In the genomic region with DNA sequence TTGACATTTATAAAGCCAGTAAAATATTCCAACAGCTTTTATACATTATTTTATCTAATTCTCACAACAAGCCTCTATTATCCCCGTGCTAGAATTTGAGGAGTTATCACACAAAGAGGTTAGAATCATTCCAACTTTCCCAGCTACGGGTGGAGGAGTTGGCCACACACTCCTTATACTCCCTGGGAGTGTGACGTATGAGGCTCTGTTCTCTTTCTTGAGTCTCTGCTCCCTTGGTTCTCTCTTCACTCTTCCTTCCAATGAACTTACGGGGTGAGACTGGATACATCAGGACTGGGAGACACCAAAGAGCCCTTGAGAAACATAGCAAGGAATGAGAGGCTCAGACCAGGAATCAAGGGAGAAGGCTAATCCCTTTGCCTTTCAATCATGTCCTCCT, we compare ENCODE assay signal across 23 cellular contexts.
DNase-seq lines count a peak whose midpoint lies in the region; ATAC-seq and TF ChIP-seq lines count a peak whose summit lies in the region.
"Had no signal": no experiment of that assay in that cellular context is flagged by ENCODE, and none has a peak within 500 bp of the region (broad histone marks: within the 10 kb centered on the region; RNA-seq: fewer than 3 reads in every experiment).

No MANE protein-coding gene starts in this region.

- H3K4me1 ChIP-seq in heart left ventricle (peaks cover 0 to 16% (median 0%) of the 10 kb centered on the region in 12 donors), esophagus muscularis mucosa (no peaks in the 10 kb centered on the region)
- H3K4me1 ChIP-seq: SJCRH30 had no signal

- intact Hi-C loops in left ventricle myocardium superior (cut with micrococcal nuclease) (no loop called here), heart left ventricle (cut with DNase I) (no loop called here), esophagus muscularis mucosa (cut with DNase I) (no loop called here)

- no peak for TF ChIP-seq EP300 in esophagus muscularis mucosa (IDR thresholded peaks at IDR 0.05)

- H3K27ac ChIP-seq in heart left ventricle (no peak overlapping the region), esophagus muscularis mucosa (replicated peaks in 1 of 4) (no peak overlapping the region)
- H3K27ac ChIP-seq: KMS-11, sigmoid colon, SJCRH30 had no signal

- peaks cover 39% of the 10 kb centered on the region for H3K36me3 Mint-ChIP-seq in T-helper 2 cell treated with Interferon-gamma antibody and Interleukin-4, amounts not matched to agents 5 μg/mL and 100 μg/mL, for 36 hours (ENCODE audit: low read depth)
- H3K36me3 Mint-ChIP-seq: CD8-positive, alpha-beta T cell had no signal

- H3K27me3 Mint-ChIP-seq in T-helper 2 cell treated with Interferon-gamma antibody and Interleukin-4, amounts not matched to agents 5 μg/mL and 100 μg/mL, for 36 hours (ENCODE audit: low read depth): no peaks in the 10 kb centered on the region

- H3K27ac Mint-ChIP-seq in T-helper 2 cell treated with Interferon-gamma antibody and Interleukin-4, amounts not matched to agents 5 μg/mL and 100 μg/mL, for 36 hours: peak overlapping the region; percentile 93
- H3K27ac Mint-ChIP-seq: CD8-positive, alpha-beta T cell had no signal

- peaks cover 0 to 6% (median 0%) of the 10 kb centered on the region in 9 donors for H3K27me3 ChIP-seq in heart left ventricle
- no peaks in the 10 kb centered on the region for H3K27me3 ChIP-seq in esophagus muscularis mucosa
- H3K27me3 ChIP-seq: sigmoid colon, SJCRH30 had no signal

- ATAC-seq in left ventricle myocardium superior (peak; percentile 21), heart left ventricle (no peak)
- ATAC-seq: CD8-positive, alpha-beta T cell had no signal

- TF ChIP-seq CTCF in heart left ventricle (IDR thresholded peaks at IDR 0.05) (no peak), esophagus muscularis mucosa (IDR thresholded peaks at IDR 0.05) (no peak)

- 70 to 82% (median 75%) methylated on average over 4 of the region's 4 CpGs for WGBS in heart left ventricle, 4 donors
- 83% methylated on average over 4 of the region's 4 CpGs for WGBS in esophagus muscularis mucosa

- H3K9me3 ChIP-seq in heart left ventricle: no peaks in the 10 kb centered on the region
- no peaks in the 10 kb centered on the region for H3K9me3 ChIP-seq in esophagus muscularis mucosa
- H3K9me3 ChIP-seq: mucosa of descending colon, sigmoid colon, SJCRH30 had no signal

- TF ChIP-seq POLR2A in heart left ventricle (IDR thresholded peaks at IDR 0.05) (no peak), esophagus muscularis mucosa (IDR thresholded peaks at IDR 0.05; ENCODE audit: low read depth) (no peak)

- H3K4me3 ChIP-seq in heart left ventricle (no peak overlapping the region), esophagus muscularis mucosa (no peak overlapping the region)
- H3K4me3 ChIP-seq: lung, mucosa of descending colon, sigmoid colon, SJCRH30 had no signal

- H3K9me3 Mint-ChIP-seq in T-helper 2 cell treated with Interferon-gamma antibody and Interleukin-4, amounts not matched to agents 5 μg/mL and 100 μg/mL, for 36 hours: peaks cover 7% of the 10 kb centered on the region
- H3K9me3 Mint-ChIP-seq: CD8-positive, alpha-beta T cell had no signal

- H3K4me1 Mint-ChIP-seq in T-helper 2 cell treated with Interferon-gamma antibody and Interleukin-4, amounts not matched to agents 5 μg/mL and 100 μg/mL, for 36 hours (ENCODE audit: low read depth): peaks cover 60% of the 10 kb centered on the region

- H3K36me3 ChIP-seq in heart left ventricle (no peaks in the 10 kb centered on the region), esophagus muscularis mucosa (no peaks in the 10 kb centered on the region)
- H3K36me3 ChIP-seq: sigmoid colon, SJCRH30 had no signal

- DNase-seq in T-helper 2 cell treated with Interferon-gamma antibody and Interleukin-4, amounts not matched to agents 5 μg/mL and 100 μg/mL, for 36 hours (ENCODE audit: low spot score): no peak
- no peak for DNase-seq in T-helper 2 cell
- no peak for DNase-seq in left ventricle myocardium superior
- DNase-seq in heart left ventricle: no peak
- peak; percentile 21 for DNase-seq in esophagus muscularis mucosa (ENCODE audit: extremely low spot score)
- no peak for DNase-seq in iPS-NIHi7 (ENCODE audit: extremely low spot score)
- DNase-seq in activated gamma-delta T cell (lab: John Stamatoyannopoulos, UW): no peak
- DNase-seq in amygdala (lab: John Stamatoyannopoulos, UW): no peak
- DNase-seq: 8988T; activated CD4-positive, alpha-beta T cell treated with anti-CD3 and anti-CD28 coated beads for 1 hour; CD8-positive, alpha-beta T cell; DMS153; glutamatergic neuron; kidney glomerular epithelial cell; NCI-H1417 treated with DMSO at 0.1 percent for 48 hours; NCI-H2081; NCI-H226; sigmoid colon; SJCRH30; stimulated activated naive CD4-positive, alpha-beta T cell treated with Interleukin-2 at 50 U/mL for 16 hours had no signal

- peak overlapping the region; percentile 63 for H3K4me3 Mint-ChIP-seq in T-helper 2 cell treated with Interferon-gamma antibody and Interleukin-4, amounts not matched to agents 5 μg/mL and 100 μg/mL, for 36 hours
- H3K4me3 Mint-ChIP-seq: CD8-positive, alpha-beta T cell had no signal
